Comparison of ENCODE assay signal across 25 cellular contexts in genomic region chr19:2536461-2536860, GRCh38.
DNase-seq lines count a peak whose midpoint lies in the region; ATAC-seq and TF ChIP-seq lines count a peak whose summit lies in the region.
"Had no signal": no experiment of that assay in that cellular context is flagged by ENCODE, and none has a peak within 500 bp of the region (broad histone marks: within the 10 kb centered on the region; RNA-seq: fewer than 3 reads in every experiment).

No MANE protein-coding gene starts in this region.

- 46% methylated on average over 12 of the region's 12 CpGs for WGBS in right cardiac atrium
- WGBS in aorta, 2 donors, result 36 to 39% methylated on average over 12 of the region's 12 CpGs

- no peaks in the 10 kb centered on the region for H3K36me3 ChIP-seq in right atrium auricular region
- H3K36me3 ChIP-seq in aorta (ENCODE audit: control insufficient read depth in 1 of 2, insufficient read depth in 2 of 2, low read length in 1 of 2), result no peaks in the 10 kb centered on the region
- H3K36me3 ChIP-seq: esophagus muscularis mucosa had no signal

- H3K27ac Mint-ChIP-seq in chondrocyte (ENCODE audit: unreplicated experiment) (peak overlapping the region; percentile 8), mesothelial cell of epicardium (peak overlapping the region; percentile 67)
- H3K27ac Mint-ChIP-seq: activated CD4-positive, alpha-beta T cell treated with anti-CD3 and anti-CD28 coated beads for 36 hours; activated naive CD4-positive, alpha-beta T cell treated with anti-CD3 and anti-CD28 coated beads for 36 hours; memory B cell had no signal

- peak overlapping the region; percentile 6 for H3K27ac ChIP-seq in right cardiac atrium (ENCODE audit: low read length)
- peak overlapping the region in 1 of 2 donors; percentile 40 for H3K27ac ChIP-seq in right atrium auricular region
- H3K27ac ChIP-seq in aorta (ENCODE audit: low read depth in 1 of 2, low read length in 2 of 2), result no peak overlapping the region
- H3K27ac ChIP-seq: esophagus muscularis mucosa had no signal

- ATAC-seq in right cardiac atrium, result peak in 1 of 2 donors; percentile 49
- ATAC-seq in aorta (ENCODE audit: low FRiP score), result no peak
- ATAC-seq: activated CD4-positive, alpha-beta T cell treated with anti-CD3 and anti-CD28 coated beads for 36 hours; activated T-cell treated with anti-CD3 and anti-CD28 coated beads, Interleukin-2, amount 50 U/mL, for 4 hours had no signal

- H3K27me3 ChIP-seq in right cardiac atrium (ENCODE audit: control insufficient read depth, insufficient read depth) (no peaks in the 10 kb centered on the region), right atrium auricular region (no peaks in the 10 kb centered on the region), aorta (ENCODE audit: control insufficient read depth in 1 of 2, insufficient read depth in 2 of 2, low read length in 1 of 2) (no peaks in the 10 kb centered on the region)
- H3K27me3 ChIP-seq: esophagus muscularis mucosa had no signal

- no peak overlapping the region for H3K4me3 ChIP-seq in right cardiac atrium (ENCODE audit: low read length)
- no peak overlapping the region for H3K4me3 ChIP-seq in right atrium auricular region
- H3K4me3 ChIP-seq in aorta (ENCODE audit: low read length in 2 of 2), result no peak overlapping the region
- H3K4me3 ChIP-seq: esophagus muscularis mucosa had no signal

- peaks cover 5% of the 10 kb centered on the region for H3K9me3 Mint-ChIP-seq in chondrocyte (ENCODE audit: low read depth)
- H3K9me3 Mint-ChIP-seq in mesothelial cell of epicardium, result peaks cover 6% of the 10 kb centered on the region
- H3K9me3 Mint-ChIP-seq: activated T-cell treated with anti-CD3 and anti-CD28 coated beads, Interleukin-2, amount 50 U/mL, for 4 hours; memory B cell had no signal

- H3K4me1 ChIP-seq in right cardiac atrium (ENCODE audit: control insufficient read depth, insufficient read depth, low read length) (peaks cover 5% of the 10 kb centered on the region), right atrium auricular region (peaks cover 0 to 23% of the 10 kb centered on the region in 2 donors), aorta (ENCODE audit: control insufficient read depth in 1 of 2, insufficient read depth in 2 of 2, low read length in 2 of 2) (no peaks in the 10 kb centered on the region)

- no peak overlapping the region for H3K4me3 Mint-ChIP-seq in chondrocyte (ENCODE audit: unreplicated experiment)
- H3K4me3 Mint-ChIP-seq in mesothelial cell of epicardium, result no peak overlapping the region
- H3K4me3 Mint-ChIP-seq: activated CD4-positive, alpha-beta T cell treated with anti-CD3 and anti-CD28 coated beads for 36 hours; activated naive CD4-positive, alpha-beta T cell treated with anti-CD3 and anti-CD28 coated beads for 36 hours; activated T-cell treated with anti-CD3 and anti-CD28 coated beads, Interleukin-2, amount 50 U/mL, for 4 hours; memory B cell had no signal

- TF ChIP-seq CTCF in right atrium auricular region (IDR thresholded peaks at IDR 0.05) (no peak), chondrocyte (IDR thresholded peaks at IDR 0.05) (no peak), mesothelial cell of epicardium (IDR thresholded peaks at IDR 0.05; ENCODE audit: unreplicated experiment) (no peak)

- H3K27me3 Mint-ChIP-seq in chondrocyte (ENCODE audit: low read depth) (no peaks in the 10 kb centered on the region), mesothelial cell of epicardium (ENCODE audit: low read depth) (no peaks in the 10 kb centered on the region)
- H3K27me3 Mint-ChIP-seq: activated CD4-positive, alpha-beta T cell treated with anti-CD3 and anti-CD28 coated beads for 36 hours; IgD-negative memory B cell; memory B cell; naive B cell had no signal

- H3K9me3 ChIP-seq in right cardiac atrium (ENCODE audit: control insufficient read depth, low read length) (no peaks in the 10 kb centered on the region), right atrium auricular region (peaks cover 0 to 4% of the 10 kb centered on the region in 2 donors), aorta (ENCODE audit: control insufficient read depth, low read length) (no peaks in the 10 kb centered on the region)
- H3K9me3 ChIP-seq: esophagus muscularis mucosa had no signal

- no peaks in the 10 kb centered on the region for H3K36me3 Mint-ChIP-seq in chondrocyte (ENCODE audit: low read depth)
- H3K36me3 Mint-ChIP-seq in mesothelial cell of epicardium, result peaks cover 7% of the 10 kb centered on the region

- peak; percentile 12 to 71 (median 51) for DNase-seq in right cardiac atrium
- DNase-seq in right atrium auricular region (ENCODE audit: low spot score), result no peak
- peak; percentile 52 for DNase-seq in chondrocyte (ENCODE audit: low spot score)
- DNase-seq in mesothelial cell of epicardium (ENCODE audit: low spot score in 2 of 2, unreplicated experiment in 2 of 2), result no peak
- peak; percentile 35 to 55 for DNase-seq in aorta
- DNase-seq in SK-N-DZ (ENCODE audit: low spot score), result no peak
- DNase-seq in NCI-H1930 (lab: John Stamatoyannopoulos, UW), result no peak
- no peak for DNase-seq in SKM-1 treated with dmso at 0.1 percent for 144 hours (lab: John Stamatoyannopoulos, UW; ENCODE audit: unreplicated experiment)
- DNase-seq: activated CD4-positive, alpha-beta T cell treated with anti-CD3 and anti-CD28 coated beads for 36 hours; activated CD8-positive, alpha-beta memory T cell treated with anti-CD3 and anti-CD28 coated beads for 24 hours; activated naive CD4-positive, alpha-beta T cell treated with anti-CD3 and anti-CD28 coated beads for 36 hours; activated T-cell treated with anti-CD3 and anti-CD28 coated beads, Interleukin-2, amount 50 U/mL, for 4 hours; amygdala; cerebellar nuclear complex; effector memory CD4-positive, alpha-beta T cell; EL; kidney; naive B cell; NCI-H2107; NCI-H524 treated with DMSO at 0.1 percent for 48 hours; occipital lobe; RPMI8226 had no signal

- intact Hi-C loops in right cardiac atrium (cut with DNase I) (loop anchor here in 1 of 4 donors (5.0 kb wide), 1 partner anchor 39 kb away; no protein-coding TSS in a partner anchor), aorta (cut with DNase I) (no loop called here)

- H3K4me1 Mint-ChIP-seq in chondrocyte (ENCODE audit: low read depth) (peaks cover 59% of the 10 kb centered on the region), mesothelial cell of epicardium (peaks cover 43% of the 10 kb centered on the region)

Comparison
In these comparisons a context has a peak if more than half of its experiments do, and no peak if none do; other contexts are left out.
1. DNase-seq: peak in right cardiac atrium (3 of 3), chondrocyte (single experiment) and aorta (2 of 2); none in right atrium auricular region (single experiment), mesothelial cell of epicardium (0 of 2), SK-N-DZ (single experiment), NCI-H1930 (0 of 2) and SKM-1 treated with dmso at 0.1 percent for 144 hours (single experiment).